ENCODE assay signal across 9 cellular contexts in genomic region chr22:50733521-50734342, GRCh38. TPM values are rescaled to one million over a fixed set of nuclear protein-coding genes. Genes with fewer than 3 reads are reported as not detected.
DNase-seq lines count a peak whose midpoint lies in the region; ATAC-seq, FAIRE-seq and TF ChIP-seq lines count a peak whose summit lies in the region.
"Had no signal": no experiment of that assay in that cellular context is flagged by ENCODE, and none has a peak within 500 bp of the region (broad histone marks: within the 10 kb centered on the region; RNA-seq: fewer than 3 reads in every experiment).

No MANE protein-coding gene starts in this region.

- H3K4me1 ChIP-seq in kidney (ENCODE audit: control insufficient read depth in 1 of 2, insufficient read depth in 1 of 2, low read depth in 1 of 2, low read length in 2 of 2) = no peaks in the 10 kb centered on the region

- peak; percentile 22 for DNase-seq in M059J (ENCODE audit: low read depth)
- DNase-seq in kidney = peak; percentile 56
- peak; percentile 1 for DNase-seq in stimulated activated naive CD8-positive, alpha-beta T cell treated with anti-CD3 and anti-CD28 coated beads, Interleukin-15, Interleukin-2, amounts not matched to agents 100 U/mL and 50 U/mL, for 24 hours
- DNase-seq in HuH-7.5 (ENCODE audit: low spot score) = no peak
- no peak for DNase-seq in stimulated activated CD4-positive, alpha-beta T cell treated with anti-CD3 and anti-CD28 coated beads, Interleukin-4, amount 100 ng/mL, for 24 hours
- DNase-seq in NCI-H128 (lab: John Stamatoyannopoulos, UW; ENCODE audit: unreplicated experiment) = no peak
- DNase-seq in D341Med (ENCODE audit: low spot score) = no peak

- peak overlapping the region; percentile 12 to 88 (median 29) for H3K27ac Mint-ChIP-seq in brain

- H3K4me3 ChIP-seq in kidney (ENCODE audit: low read length in 2 of 2) = no peak overlapping the region

- TF ChIP-seq CTCF in brain (conservative IDR thresholded peaks at IDR 0.05) (peak; percentile 5 to 18), kidney (IDR thresholded peaks at IDR 0.05; ENCODE audit: borderline replicate concordance, extremely low read depth, insufficient read depth) (no peak)

- intact Hi-C loops in kidney (cut with DNase I) = no loop called here

- H3K4me1 Mint-ChIP-seq in brain = peaks cover 21% of the 10 kb centered on the region

- H3K36me3 Mint-ChIP-seq in brain = no peaks in the 10 kb centered on the region

- no peaks in the 10 kb centered on the region for H3K9me3 Mint-ChIP-seq in brain

- H3K4me3 Mint-ChIP-seq in brain = peak overlapping the region in 2 of 5 experiments; percentile 6 to 22

- peaks cover 10% of the 10 kb centered on the region for H3K27me3 Mint-ChIP-seq in brain

- H3K9me3 ChIP-seq in kidney (ENCODE audit: control insufficient read depth in 1 of 2, low read length in 2 of 2) = no peaks in the 10 kb centered on the region

- no peaks in the 10 kb centered on the region for H3K36me3 ChIP-seq in kidney (ENCODE audit: control insufficient read depth in 1 of 2, insufficient read depth in 2 of 2, low read length in 2 of 2)

- no peak overlapping the region for H3K27ac ChIP-seq in kidney (ENCODE audit: low read depth in 2 of 2, low read length in 2 of 2)

- no peak for FAIRE-seq in kidney (lab: Jason Lieb, UNC)
- FAIRE-seq: H1 had no signal

- no peak for ATAC-seq in stimulated activated naive CD8-positive, alpha-beta T cell treated with anti-CD3 and anti-CD28 coated beads, Interleukin-15, Interleukin-2, amounts not matched to agents 100 U/mL and 50 U/mL, for 24 hours

- no peak overlapping the region for H3K9ac ChIP-seq in kidney (ENCODE audit: low read length in 2 of 2)

RNA-seq across cellular contexts. Expression of gene ACR, which starts 4.3 kb away (rescaled TPM):
- total RNA-seq in M059J (2014; rRNA removed; shearing (Covaris generic)) = not detected in 2 replicates
- polyA plus RNA-seq in brain (ENCODE audit: insufficient read depth, low read depth, low replicate concordance) (3.0 TPM), kidney (ENCODE audit: insufficient read depth, low read depth, low replicate concordance) (1.0 TPM)
- 1.6 TPM for total RNA-seq in kidney
- polyA plus RNA-seq: H1 had no signal

RNA-seq across cellular contexts. Expression of gene RABL2B, which starts 49.7 kb away (rescaled TPM):
- 7.9 and 9.8 TPM in 2 replicates for total RNA-seq in M059J (2014; rRNA removed; shearing (Covaris generic))
- polyA plus RNA-seq in brain (ENCODE audit: insufficient read depth, low read depth, low replicate concordance) (19.7 TPM), kidney (ENCODE audit: insufficient read depth, low read depth, low replicate concordance) (26.2 TPM)
- 43.5 TPM for total RNA-seq in kidney

Comparison
In these comparisons a context has a peak if more than half of its experiments do, and no peak if none do; other contexts are left out.
1. DNase-seq: peak in M059J (single experiment), kidney (single experiment) and stimulated activated naive CD8-positive, alpha-beta T cell treated with anti-CD3 and anti-CD28 coated beads, Interleukin-15, Interleukin-2, amounts not matched to agents 100 U/mL and 50 U/mL, for 24 hours (single experiment); none in HuH-7.5 (single experiment), stimulated activated CD4-positive, alpha-beta T cell treated with anti-CD3 and anti-CD28 coated beads, Interleukin-4, amount 100 ng/mL, for 24 hours (single experiment), NCI-H128 (single experiment) and D341Med (single experiment).